1 cellular context compared by ENCODE assay signal in the genomic region with DNA sequence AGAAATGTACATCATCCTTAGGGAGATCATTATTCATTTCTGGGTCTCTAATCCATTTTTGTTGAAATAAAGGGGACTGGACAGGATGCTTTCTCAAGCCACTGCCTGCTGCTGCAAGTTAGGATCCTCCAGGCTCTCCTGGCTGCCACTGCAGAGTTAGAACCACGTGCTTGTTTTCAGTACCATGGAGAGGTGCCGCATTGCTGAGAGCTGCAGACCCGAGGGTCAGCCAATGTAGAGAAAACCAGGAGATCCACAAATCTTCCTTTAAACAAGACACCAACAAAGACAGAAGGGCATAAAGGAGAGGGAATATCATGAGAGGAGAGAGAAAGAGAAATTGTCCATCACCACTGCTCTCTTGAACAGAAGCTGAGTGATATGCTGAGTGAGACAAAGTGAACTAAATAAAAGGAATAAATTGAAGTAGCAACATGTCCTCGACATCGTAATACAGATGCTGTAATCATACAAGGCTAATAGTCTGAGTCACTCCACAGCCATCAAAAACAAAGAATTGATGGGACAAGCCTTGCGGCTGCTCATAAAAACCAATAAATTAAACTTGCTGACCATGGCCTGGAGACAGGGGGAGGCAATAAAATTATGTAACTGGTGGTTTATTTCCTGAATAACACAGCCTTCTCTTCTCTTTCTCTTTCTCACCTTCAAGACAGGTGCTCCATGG.
TF ChIP-seq lines count a peak whose summit lies in the region.

No MANE protein-coding gene starts in this region.

TF ChIP-seq in H1, 55 proteins besides CTCF, POLR2A, EP300 and RAD21 (continued from another document):
- TF ChIP-seq, protein P1, sequence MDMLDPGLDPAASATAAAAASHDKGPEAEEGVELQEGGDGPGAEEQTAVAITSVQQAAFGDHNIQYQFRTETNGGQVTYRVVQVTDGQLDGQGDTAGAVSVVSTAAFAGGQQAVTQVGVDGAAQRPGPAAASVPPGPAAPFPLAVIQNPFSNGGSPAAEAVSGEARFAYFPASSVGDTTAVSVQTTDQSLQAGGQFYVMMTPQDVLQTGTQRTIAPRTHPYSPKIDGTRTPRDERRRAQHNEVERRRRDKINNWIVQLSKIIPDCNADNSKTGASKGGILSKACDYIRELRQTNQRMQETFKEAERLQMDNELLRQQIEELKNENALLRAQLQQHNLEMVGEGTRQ (IDR thresholded peaks at IDR 0.05; ENCODE audit: low read length), result peak; percentile 75
- TF ChIP-seq CBX5 (IDR thresholded peaks at IDR 0.05; ENCODE audit: low read depth, low read length) (no peak), MAFK (IDR thresholded peaks at IDR 0.05; ENCODE audit: low read depth, low read length) (no peak), RFX5 (IDR thresholded peaks at IDR 0.05; ENCODE audit: borderline replicate concordance, low read depth, low read length) (no peak), SAP30 (IDR thresholded peaks at IDR 0.05; ENCODE audit: insufficient read depth, insufficient replicate concordance, low read length) (peak; percentile 85)
TF ChIP-seq in H1: peak in this region for 6.
